ENCODE assay signal across 1 cellular context in the genomic region with DNA sequence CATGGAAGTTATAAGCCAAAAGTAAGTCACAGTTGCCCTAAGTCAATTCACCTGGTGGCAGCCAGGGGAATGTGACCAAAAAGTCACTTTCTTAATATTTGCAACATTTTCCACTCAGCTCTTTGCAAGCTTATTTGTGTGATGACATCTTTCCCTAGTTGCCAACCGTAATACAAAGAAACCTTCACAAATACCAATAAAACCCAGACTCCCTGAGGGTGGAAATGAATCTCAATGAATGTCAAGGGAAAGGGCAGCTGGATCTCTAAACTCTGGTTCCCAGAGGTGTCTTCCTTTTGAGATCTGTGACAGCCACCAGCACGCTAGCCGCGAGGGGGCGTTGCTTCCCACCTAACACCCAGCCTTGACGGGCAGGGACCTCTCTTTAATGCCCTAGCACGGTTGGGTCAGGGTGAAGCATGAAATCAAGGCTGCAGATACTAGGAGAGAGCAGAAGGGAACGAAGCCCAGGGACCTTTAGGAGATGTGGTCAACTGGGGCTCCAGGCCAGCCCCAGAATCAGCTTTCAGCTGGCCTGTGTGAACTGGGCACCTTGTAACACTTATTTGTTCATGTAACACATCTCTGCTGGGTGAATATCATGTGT.
TF ChIP-seq lines count a peak whose summit lies in the region.

No MANE protein-coding gene starts in this region.

TF ChIP-seq in HepG2, 621 proteins besides CTCF, POLR2A, EP300 and RAD21 (continued from another document and continues in another):
- TF ChIP-seq ZNF691 (CRISPR knock-in tag; IDR thresholded peaks at IDR 0.05; ENCODE audit: borderline replicate concordance, low read depth) (no peak; the same call in 1 of the 2 replicates), SNRNP70 (IDR thresholded peaks at IDR 0.05; ENCODE audit: low read depth, low read length) (no peak), REPIN1 (CRISPR knock-in tag; IDR thresholded peaks at IDR 0.05; ENCODE audit: borderline replicate concordance, low read depth) (0 out of 2 replicates have a peak, but pooled peaks have one; percentile 50), TEAD3 (CRISPR knock-in tag; optimal IDR thresholded peaks at IDR 0.05; ENCODE audit: borderline replicate concordance) (peak; percentile 50), ZNF12 (CRISPR knock-in tag; IDR thresholded peaks at IDR 0.05) (0 out of 2 replicates have a peak, but pooled peaks have one; percentile 8), ZEB1 (IDR thresholded peaks at IDR 0.05; ENCODE audit: insufficient replicate concordance, low read depth) (no peak), NR2F2 (IDR thresholded peaks at IDR 0.05; ENCODE audit: borderline replicate concordance, low read depth) (no peak), KDM5B (CRISPR knock-in tag; IDR thresholded peaks at IDR 0.05; ENCODE audit: borderline replicate concordance) (no peak), ZBTB25 (CRISPR knock-in tag; IDR thresholded peaks at IDR 0.05) (0 out of 2 replicates have a peak, but pooled peaks have one; percentile 23), ZNF670 (CRISPR knock-in tag; IDR thresholded peaks at IDR 0.05; ENCODE audit: borderline replicate concordance) (no peak), PCBP1 (IDR thresholded peaks at IDR 0.05; ENCODE audit: borderline replicate concordance, low read depth, low read length) (no peak), ZNF230 (CRISPR knock-in tag; IDR thresholded peaks at IDR 0.05) (0 out of 2 replicates have a peak, but pooled peaks have one; percentile 43), ZNF510 (CRISPR knock-in tag; IDR thresholded peaks at IDR 0.05; ENCODE audit: low read depth) (0 out of 2 replicates have a peak, but pooled peaks have one; percentile 14), ETS1 (CRISPR knock-in tag; IDR thresholded peaks at IDR 0.05) (no peak), SP1 (IDR thresholded peaks at IDR 0.05) (no peak), SP1 (CRISPR knock-in tag; IDR thresholded peaks at IDR 0.05) (no peak), CSRNP2 (CRISPR knock-in tag; conservative IDR thresholded peaks at IDR 0.05; ENCODE audit: low read depth) (no peak), GATAD2A (CRISPR knock-in tag; IDR thresholded peaks at IDR 0.05) (peak; percentile 61), MED1 (CRISPR knock-in tag; IDR thresholded peaks at IDR 0.05) (no peak), LCORL (IDR thresholded peaks at IDR 0.05) (no peak), LCORL (CRISPR knock-in tag; IDR thresholded peaks at IDR 0.05) (0 out of 2 replicates have a peak, but pooled peaks have one; percentile 22), RARG (CRISPR knock-in tag; IDR thresholded peaks at IDR 0.05; ENCODE audit: low read depth) (0 out of 2 replicates have a peak, but pooled peaks have one; percentile 53), PBX2 (CRISPR knock-in tag; IDR thresholded peaks at IDR 0.05) (peak; percentile 27; the same call in 1 of the 2 replicates), ZNF629 (CRISPR knock-in tag; conservative IDR thresholded peaks at IDR 0.05) (no peak), ZFX (CRISPR knock-in tag; IDR thresholded peaks at IDR 0.05; ENCODE audit: low read depth) (peak; percentile 33; the same call in 1 of the 2 replicates), MIXL1 (CRISPR knock-in tag; IDR thresholded peaks at IDR 0.05) (0 out of 2 replicates have a peak, but pooled peaks have one; percentile 18), NFE2L1 (CRISPR knock-in tag; IDR thresholded peaks at IDR 0.05; ENCODE audit: borderline replicate concordance) (no peak), ZNF180 (CRISPR knock-in tag; IDR thresholded peaks at IDR 0.05; ENCODE audit: borderline replicate concordance, low read depth) (no peak), ZNF138 (CRISPR knock-in tag; IDR thresholded peaks at IDR 0.05; ENCODE audit: low read depth) (no peak), FOSL1 (CRISPR knock-in tag; IDR thresholded peaks at IDR 0.05; ENCODE audit: borderline replicate concordance) (no peak), KDM2A (CRISPR knock-in tag; IDR thresholded peaks at IDR 0.05; ENCODE audit: borderline replicate concordance, low read depth) (peak; percentile 68; the same call in 1 of the 2 replicates), MEIS2 (CRISPR knock-in tag; IDR thresholded peaks at IDR 0.05) (peak; percentile 78; the same call in 1 of the 2 replicates), ZNF572 (CRISPR knock-in tag; IDR thresholded peaks at IDR 0.05) (no peak), RFXANK (CRISPR knock-in tag; IDR thresholded peaks at IDR 0.05) (no peak), ATAD3A (CRISPR knock-in tag; IDR thresholded peaks at IDR 0.05) (no peak), ZNF350 (CRISPR knock-in tag; IDR thresholded peaks at IDR 0.05; ENCODE audit: borderline replicate concordance, low read depth) (no peak), ZNF317 (CRISPR knock-in tag; IDR thresholded peaks at IDR 0.05) (no peak), ARID5B (CRISPR knock-in tag; IDR thresholded peaks at IDR 0.05) (0 out of 2 replicates have a peak, but pooled peaks have one; percentile 25), ZSCAN30 (CRISPR knock-in tag; IDR thresholded peaks at IDR 0.05) (no peak), PHF21A (CRISPR knock-in tag; IDR thresholded peaks at IDR 0.05) (no peak), KDM5A (IDR thresholded peaks at IDR 0.05; ENCODE audit: borderline replicate concordance, low read length) (no peak), ZFY (CRISPR knock-in tag; IDR thresholded peaks at IDR 0.05) (no peak), ZFP36L2 (CRISPR knock-in tag; IDR thresholded peaks at IDR 0.05) (no peak), MEIS1 (CRISPR knock-in tag; IDR thresholded peaks at IDR 0.05; ENCODE audit: borderline replicate concordance) (peak; percentile 43; the same call in 1 of the 2 replicates), ZMYM3 (CRISPR knock-in tag; IDR thresholded peaks at IDR 0.05) (no peak), HMG20B (CRISPR knock-in tag; conservative IDR thresholded peaks at IDR 0.05) (no peak), GMEB1 (CRISPR knock-in tag; IDR thresholded peaks at IDR 0.05; ENCODE audit: borderline replicate concordance) (0 out of 2 replicates have a peak, but pooled peaks have one; percentile 28), STAG1 (CRISPR knock-in tag; IDR thresholded peaks at IDR 0.05) (peak; percentile 87), ZNF672 (CRISPR knock-in tag; IDR thresholded peaks at IDR 0.05) (no peak), ZNF329 (CRISPR knock-in tag; IDR thresholded peaks at IDR 0.05; ENCODE audit: low read depth) (no peak)
- TF ChIP-seq, protein P1, sequence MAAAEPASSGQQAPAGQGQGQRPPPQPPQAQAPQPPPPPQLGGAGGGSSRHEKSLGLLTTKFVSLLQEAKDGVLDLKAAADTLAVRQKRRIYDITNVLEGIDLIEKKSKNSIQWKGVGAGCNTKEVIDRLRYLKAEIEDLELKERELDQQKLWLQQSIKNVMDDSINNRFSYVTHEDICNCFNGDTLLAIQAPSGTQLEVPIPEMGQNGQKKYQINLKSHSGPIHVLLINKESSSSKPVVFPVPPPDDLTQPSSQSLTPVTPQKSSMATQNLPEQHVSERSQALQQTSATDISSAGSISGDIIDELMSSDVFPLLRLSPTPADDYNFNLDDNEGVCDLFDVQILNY (CRISPR knock-in tag; conservative IDR thresholded peaks at IDR 0.05), result 0 out of 2 replicates have a peak, but pooled peaks have one; percentile 19
- TF ChIP-seq, protein P2, sequence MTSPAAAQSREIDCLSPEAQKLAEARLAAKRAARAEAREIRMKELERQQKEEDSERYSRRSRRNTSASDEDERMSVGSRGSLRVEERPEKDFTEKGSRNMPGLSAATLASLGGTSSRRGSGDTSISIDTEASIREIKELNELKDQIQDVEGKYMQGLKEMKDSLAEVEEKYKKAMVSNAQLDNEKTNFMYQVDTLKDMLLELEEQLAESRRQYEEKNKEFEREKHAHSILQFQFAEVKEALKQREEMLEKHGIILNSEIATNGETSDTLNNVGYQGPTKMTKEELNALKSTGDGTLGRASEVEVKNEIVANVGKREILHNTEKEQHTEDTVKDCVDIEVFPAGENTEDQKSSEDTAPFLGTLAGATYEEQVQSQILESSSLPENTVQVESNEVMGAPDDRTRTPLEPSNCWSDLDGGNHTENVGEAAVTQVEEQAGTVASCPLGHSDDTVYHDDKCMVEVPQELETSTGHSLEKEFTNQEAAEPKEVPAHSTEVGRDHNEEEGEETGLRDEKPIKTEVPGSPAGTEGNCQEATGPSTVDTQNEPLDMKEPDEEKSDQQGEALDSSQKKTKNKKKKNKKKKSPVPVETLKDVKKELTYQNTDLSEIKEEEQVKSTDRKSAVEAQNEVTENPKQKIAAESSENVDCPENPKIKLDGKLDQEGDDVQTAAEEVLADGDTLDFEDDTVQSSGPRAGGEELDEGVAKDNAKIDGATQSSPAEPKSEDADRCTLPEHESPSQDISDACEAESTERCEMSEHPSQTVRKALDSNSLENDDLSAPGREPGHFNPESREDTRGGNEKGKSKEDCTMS (CRISPR knock-in tag; conservative IDR thresholded peaks at IDR 0.05), result no peak
